ENCODE assay signal across 8 cellular contexts in the genomic region with DNA sequence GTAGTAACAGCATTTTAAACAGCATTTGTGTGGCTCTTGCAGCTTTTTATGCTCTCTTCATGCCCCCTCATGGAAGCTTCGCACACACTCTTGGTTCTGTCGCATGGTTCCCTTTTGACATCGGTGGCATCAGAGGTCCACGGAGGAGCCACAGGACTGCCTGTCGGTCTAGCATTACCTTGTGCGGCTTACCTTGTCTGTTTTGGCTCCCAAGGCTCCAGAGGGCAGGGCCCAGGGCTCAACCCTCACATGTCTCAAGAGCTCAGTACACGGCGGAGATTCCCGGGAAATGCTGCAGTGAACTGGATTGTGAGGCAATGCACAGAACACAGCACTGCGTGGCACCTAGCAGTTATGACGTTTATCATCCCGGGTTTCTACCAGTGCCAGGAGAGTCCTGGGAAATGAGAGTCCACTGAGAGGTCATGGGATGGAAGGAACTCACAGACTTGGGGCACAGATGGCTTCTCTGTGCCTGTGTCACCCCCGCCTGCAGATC.
"Had no signal": no experiment of that assay in that cellular context is flagged by ENCODE, and none has a peak within 500 bp of the region (broad histone marks: within the 10 kb centered on the region; RNA-seq: fewer than 3 reads in every experiment).

No MANE protein-coding gene starts in this region.

- H2AFZ ChIP-seq: GM23338 had no signal

- H3K4me2 ChIP-seq: GM23338 had no signal

- H3K9me3 ChIP-seq: HAP-1 had no signal

- DNase-seq: H7, HFFc6, IMR-90, KG1 had no signal

- ATAC-seq: GM23338, HCT116, K562 had no signal

- H3K4me3 ChIP-seq: GM23338, HAP-1, K562 had no signal

- H3K4me1 ChIP-seq: HAP-1 had no signal

- H3K36me3 ChIP-seq: HAP-1 had no signal
